ENCODE assay signal across 18 cellular contexts in the genomic region with DNA sequence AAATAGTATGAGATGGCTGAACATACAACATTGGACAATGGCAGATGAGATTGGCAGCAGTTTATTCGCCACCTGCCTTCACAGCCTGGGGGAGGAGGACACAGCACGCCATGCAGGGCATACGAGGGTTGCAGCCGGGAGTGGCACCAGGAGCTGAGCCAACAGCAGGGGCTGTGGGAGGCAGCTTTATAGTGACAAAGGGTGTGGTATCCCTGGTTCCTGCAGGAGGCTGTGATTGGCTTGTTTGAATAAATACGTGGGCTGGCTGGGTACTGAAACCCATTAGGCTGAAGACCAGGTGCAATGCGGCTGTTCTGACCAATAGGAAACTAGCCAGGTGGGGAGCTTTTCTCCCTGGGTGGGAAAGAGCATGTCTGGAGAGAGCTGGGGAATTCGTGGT.
A peak's percentile ranks its signal among the peaks of the same experiment; 100 is the strongest.
DNase-seq lines count a peak whose midpoint lies in the region; FAIRE-seq and TF ChIP-seq lines count a peak whose summit lies in the region.
"Had no signal": no experiment of that assay in that cellular context is flagged by ENCODE, and none has a peak within 500 bp of the region (broad histone marks: within the 10 kb centered on the region; RNA-seq: fewer than 3 reads in every experiment).

No MANE protein-coding gene starts in this region.

- H3K79me1 ChIP-seq in mesenchymal stem cell (replicated peaks; ENCODE audit: low read length, poor library complexity, severe bottlenecking) = no peaks in the 10 kb centered on the region

- peak overlapping the region; percentile 14 for H2AFZ ChIP-seq in mesenchymal stem cell (ENCODE audit: low read depth, low read length)

- 56% methylated on average over 7 of the region's 7 CpGs for WGBS in mesenchymal stem cell

- H3K4me2 ChIP-seq in mesenchymal stem cell (ENCODE audit: low read length, poor library complexity, severe bottlenecking) = no peak overlapping the region

- no peak overlapping the region for H2BK5ac ChIP-seq in mesenchymal stem cell (ENCODE audit: low read depth, low read length, poor library complexity, severe bottlenecking)

- H2AK5ac ChIP-seq in mesenchymal stem cell (ENCODE audit: low read length, severe bottlenecking) = no peak overlapping the region

- H4K91ac ChIP-seq in mesenchymal stem cell (ENCODE audit: low read length) = no peak overlapping the region

- no peak for FAIRE-seq in GM12891 (lab: Jason Lieb, UNC)
- FAIRE-seq: A204.1 had no signal

- no peaks in the 10 kb centered on the region for H3K36me3 ChIP-seq in mesenchymal stem cell (ENCODE audit: control insufficient read depth in 1 of 2, insufficient read depth in 2 of 2, low read depth in 1 of 2, low read length in 2 of 2)
- H3K36me3 ChIP-seq: esophagus squamous epithelium, SJSA1, thoracic aorta had no signal

- H3K4ac ChIP-seq in mesenchymal stem cell (ENCODE audit: low read depth in 1 of 2, low read length in 2 of 2) = no peak overlapping the region

- peaks cover 87 to 92% of the 10 kb centered on the region in 2 experiments for H3K27me3 ChIP-seq in mesenchymal stem cell (ENCODE audit: control insufficient read depth in 1 of 2, insufficient read depth in 1 of 2, low read length in 2 of 2)

- H3K4me1 ChIP-seq in mesenchymal stem cell (ENCODE audit: control insufficient read depth, insufficient read depth, low read depth, low read length) = peaks cover 15% of the 10 kb centered on the region

- peak; percentile 45 for DNase-seq in NCI-H1092 treated with DMSO at 0.1 percent for 48 hours (lab: John Stamatoyannopoulos, UW)
- no peak for DNase-seq in NCI-H1092 (lab: John Stamatoyannopoulos, UW)
- DNase-seq in NCI-H146 (lab: John Stamatoyannopoulos, UW) = peak; percentile 94
- peak; percentile 83 for DNase-seq in NCI-H774 (lab: John Stamatoyannopoulos, UW)
- DNase-seq in mesenchymal stem cell = no peak
- DNase-seq in COLO829 (ENCODE audit: low spot score) = no peak
- DNase-seq in HuH-7.5 (ENCODE audit: low spot score) = no peak
- no peak for DNase-seq in GM12891 (ENCODE audit: insufficient read length, low spot score)
- DNase-seq: activated CD4-positive, alpha-beta T cell treated with anti-CD3 and anti-CD28 coated beads for 36 hours; amniotic stem cell; effector CD4-positive, alpha-beta T cell; esophagus squamous epithelium; GOT3; NCI-H524; stimulated activated CD4-positive, alpha-beta T cell treated with anti-CD3 and anti-CD28 coated beads, Interleukin-12 subunit alpha, Interleukin-12 subunit beta, amount 100 ng/mL, for 4 hours had no signal

- H4K8ac ChIP-seq in mesenchymal stem cell (ENCODE audit: low read length) = no peak overlapping the region

- no peak overlapping the region for H2BK12ac ChIP-seq in mesenchymal stem cell (ENCODE audit: low read length in 2 of 2)

- no peak overlapping the region for H3K9ac ChIP-seq in mesenchymal stem cell (ENCODE audit: low read length)

- no peak overlapping the region for H3K18ac ChIP-seq in mesenchymal stem cell (ENCODE audit: low read depth in 1 of 2, low read length in 2 of 2)

- no peak overlapping the region for H3K27ac ChIP-seq in mesenchymal stem cell (ENCODE audit: low read length, poor library complexity, severe bottlenecking)
- H3K27ac ChIP-seq: esophagus squamous epithelium, SJSA1, thoracic aorta had no signal

- H3K9me3 ChIP-seq in mesenchymal stem cell (ENCODE audit: control insufficient read depth, low read length) = no peaks in the 10 kb centered on the region
- H3K9me3 ChIP-seq: esophagus squamous epithelium, SJSA1, thoracic aorta had no signal

- no peak overlapping the region for H3K14ac ChIP-seq in mesenchymal stem cell (ENCODE audit: low read length in 2 of 2)

- no peak overlapping the region for H2BK120ac ChIP-seq in mesenchymal stem cell (ENCODE audit: low read depth, low read length)

- no peak for TF ChIP-seq POLR2A in GM12891 (IDR thresholded peaks at IDR 0.05; ENCODE audit: low read depth, low read length)

- H2BK15ac ChIP-seq in mesenchymal stem cell (ENCODE audit: low read depth, poor library complexity, severe bottlenecking) = no peak overlapping the region

- no peak overlapping the region for H3K23ac ChIP-seq in mesenchymal stem cell (ENCODE audit: low read length in 2 of 2)

- no peak overlapping the region for H3K4me3 ChIP-seq in mesenchymal stem cell (ENCODE audit: insufficient read depth in 1 of 2, low read depth in 1 of 2, low read length in 2 of 2)
- H3K4me3 ChIP-seq: esophagus squamous epithelium, SJSA1, thoracic aorta had no signal

TF ChIP-seq in GM12891, 5 proteins besides CTCF, POLR2A, EP300 and RAD21:
- TF ChIP-seq POU2F2 (IDR thresholded peaks at IDR 0.05; ENCODE audit: low read depth, low read length) = no peak
- no peak for TF ChIP-seq TAF1 (IDR thresholded peaks at IDR 0.05; ENCODE audit: low read depth, low read length)
- TF ChIP-seq SPI1 (IDR thresholded peaks at IDR 0.05; ENCODE audit: low read depth, low read length) = no peak
- TF ChIP-seq POLR2AphosphoS5 (IDR thresholded peaks at IDR 0.05; ENCODE audit: low read depth, low read length) = no peak
- no peak for TF ChIP-seq PAX5 (IDR thresholded peaks at IDR 0.05; ENCODE audit: insufficient read depth, low read length, severe bottlenecking)
TF ChIP-seq in GM12891: peak in this region for 0.

Comparison
In these comparisons a context has a peak if more than half of its experiments do, and no peak if none do; other contexts are left out.
1. DNase-seq: peak in NCI-H1092 treated with DMSO at 0.1 percent for 48 hours (single experiment), NCI-H146 (single experiment) and NCI-H774 (single experiment); none in NCI-H1092 (single experiment), mesenchymal stem cell (single experiment), COLO829 (single experiment), HuH-7.5 (single experiment) and GM12891 (single experiment).